Comparison of ENCODE assay signal across 10 cellular contexts in the genomic region with DNA sequence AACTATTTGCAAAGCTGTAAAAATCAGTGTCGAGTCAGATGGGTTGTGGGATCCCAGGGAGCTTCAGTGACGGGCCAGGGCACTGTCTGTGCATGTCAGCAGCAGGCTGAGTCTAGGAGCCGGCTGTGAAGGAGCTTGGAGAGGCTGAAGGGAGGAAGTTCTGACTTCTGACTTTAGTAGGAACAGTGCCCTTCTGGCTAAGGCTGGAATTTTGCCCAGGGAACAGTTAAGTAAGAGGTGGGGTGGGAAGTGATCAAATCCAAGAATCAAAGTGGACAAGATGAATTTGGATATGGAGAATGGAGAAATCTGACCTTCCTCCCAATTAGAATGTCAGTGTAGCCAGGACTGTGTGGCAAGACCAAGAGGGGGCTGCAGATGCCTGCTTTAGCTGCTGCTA.
DNase-seq lines count a peak whose midpoint lies in the region; ATAC-seq and TF ChIP-seq lines count a peak whose summit lies in the region.
"Had no signal": no experiment of that assay in that cellular context is flagged by ENCODE, and none has a peak within 500 bp of the region (broad histone marks: within the 10 kb centered on the region; RNA-seq: fewer than 3 reads in every experiment).

No MANE protein-coding gene starts in this region.

- no peaks in the 10 kb centered on the region for H3K79me2 ChIP-seq in GM23338 (replicated peaks; ENCODE audit: insufficient read depth)

- H3K27ac ChIP-seq in colonic mucosa (no peak overlapping the region), testis (no peak overlapping the region), GM23338 (ENCODE audit: low read depth) (no peak overlapping the region)

- DNase-seq in MG63, result peak; percentile 38
- DNase-seq in colonic mucosa, result peak; percentile 37
- no peak for DNase-seq in left lobe of liver (ENCODE audit: low spot score)
- peak; percentile 17 for DNase-seq in testis
- DNase-seq in GM23338 (ENCODE audit: low spot score), result no peak
- DNase-seq in NCI-H1694 (lab: John Stamatoyannopoulos, UW), result no peak
- no peak for DNase-seq in DMS153 (lab: John Stamatoyannopoulos, UW)
- DNase-seq: central memory CD4-positive, alpha-beta T cell had no signal

- no peaks in the 10 kb centered on the region for H3K9me3 ChIP-seq in MG63
- H3K9me3 ChIP-seq in colonic mucosa, result no peaks in the 10 kb centered on the region
- H3K9me3 ChIP-seq in testis, result no peaks in the 10 kb centered on the region

- H3K9me3 Mint-ChIP-seq in GM23338, result no peaks in the 10 kb centered on the region
- H3K9me3 Mint-ChIP-seq: T-helper 2 cell treated with Interferon-gamma antibody and Interleukin-4, amounts not matched to agents 5 μg/mL and 100 μg/mL, for 36 hours had no signal

- TF ChIP-seq CTCF in colonic mucosa (IDR thresholded peaks at IDR 0.05) (no peak), testis (IDR thresholded peaks at IDR 0.05) (no peak), GM23338 (conservative IDR thresholded peaks at IDR 0.05; ENCODE audit: low read depth in 2 of 2) (no peak)

- no peak for TF ChIP-seq POLR2A in testis (IDR thresholded peaks at IDR 0.05)

- H3K36me3 ChIP-seq in MG63 (no peaks in the 10 kb centered on the region), colonic mucosa (no peaks in the 10 kb centered on the region), testis (ENCODE audit: low read depth, missing control alignments) (no peaks in the 10 kb centered on the region), GM23338 (ENCODE audit: insufficient read depth) (no peaks in the 10 kb centered on the region)

- ATAC-seq in left lobe of liver (peak; percentile 6), GM23338 (no peak), GM18502 (IDR thresholded peaks at IDR 0.05; ENCODE audit: poor library complexity, unreplicated experiment) (no peak)

- H3F3A ChIP-seq in GM23338 (replicated peaks; ENCODE audit: low read depth), result no peaks in the 10 kb centered on the region

- H3K4me3 ChIP-seq in MG63 (no peak overlapping the region), colonic mucosa (no peak overlapping the region), testis (no peak overlapping the region), GM23338 (no peak overlapping the region)

- H3K9me2 ChIP-seq in GM23338 (ENCODE audit: insufficient read depth), result no peaks in the 10 kb centered on the region

- no peaks in the 10 kb centered on the region for H4K20me1 ChIP-seq in GM23338 (replicated peaks; ENCODE audit: insufficient read depth)

- H3K4me1 Mint-ChIP-seq in GM23338, result peaks cover 23% of the 10 kb centered on the region

- H2AFZ ChIP-seq in GM23338, result no peak overlapping the region

- no peaks in the 10 kb centered on the region for H3K4me1 ChIP-seq in colonic mucosa
- peaks cover 21% of the 10 kb centered on the region for H3K4me1 ChIP-seq in testis
- H3K4me1 ChIP-seq in GM23338 (ENCODE audit: insufficient read depth), result no peaks in the 10 kb centered on the region

- intact Hi-C loops in colonic mucosa (cut with DNase I), result loop anchor here (10.0 kb wide), 1 partner anchor 224 kb away; no protein-coding TSS in a partner anchor
- intact Hi-C loops in testis (cut with DNase I; ENCODE audit: low total_unique reads), result no loop called here

- H3K9ac ChIP-seq in colonic mucosa (ENCODE audit: low read depth in 2 of 2, low read length in 2 of 2), result no peak overlapping the region

- H3K27me3 ChIP-seq in MG63, result no peaks in the 10 kb centered on the region
- no peaks in the 10 kb centered on the region for H3K27me3 ChIP-seq in colonic mucosa
- no peaks in the 10 kb centered on the region for H3K27me3 ChIP-seq in testis
- H3K27me3 ChIP-seq in GM23338 (ENCODE audit: insufficient read depth), result no peaks in the 10 kb centered on the region

- no peak overlapping the region for H3K4me3 Mint-ChIP-seq in GM23338

- no peak overlapping the region for H3K27ac Mint-ChIP-seq in GM23338
- H3K27ac Mint-ChIP-seq: T-helper 2 cell treated with Interferon-gamma antibody and Interleukin-4, amounts not matched to agents 5 μg/mL and 100 μg/mL, for 36 hours had no signal

- H3K4me2 ChIP-seq in GM23338, result no peak overlapping the region

- no peaks in the 10 kb centered on the region for H3K36me3 Mint-ChIP-seq in GM23338 (ENCODE audit: low read depth)

- peaks cover 7% of the 10 kb centered on the region for H3K27me3 Mint-ChIP-seq in GM23338 (ENCODE audit: insufficient read depth, low read depth, poor library complexity)

- WGBS in testis, 2 donors, result 35 to 43% methylated on average over 3 of the region's 3 CpGs

TF ChIP-seq in GM23338, 12 proteins besides CTCF, POLR2A, EP300 and RAD21 (continues in another document):
- no peak for TF ChIP-seq STAT1 (IDR thresholded peaks at IDR 0.05; ENCODE audit: unreplicated experiment)
- no peak for TF ChIP-seq ZNF331 (CRISPR knock-in tag; IDR thresholded peaks at IDR 0.05; ENCODE audit: low read depth)
- TF ChIP-seq REST (IDR thresholded peaks at IDR 0.05; ENCODE audit: unreplicated experiment), result no peak
- TF ChIP-seq POLR2AphosphoS5 (IDR thresholded peaks at IDR 0.05; ENCODE audit: low read depth), result no peak
- TF ChIP-seq, protein P1, sequence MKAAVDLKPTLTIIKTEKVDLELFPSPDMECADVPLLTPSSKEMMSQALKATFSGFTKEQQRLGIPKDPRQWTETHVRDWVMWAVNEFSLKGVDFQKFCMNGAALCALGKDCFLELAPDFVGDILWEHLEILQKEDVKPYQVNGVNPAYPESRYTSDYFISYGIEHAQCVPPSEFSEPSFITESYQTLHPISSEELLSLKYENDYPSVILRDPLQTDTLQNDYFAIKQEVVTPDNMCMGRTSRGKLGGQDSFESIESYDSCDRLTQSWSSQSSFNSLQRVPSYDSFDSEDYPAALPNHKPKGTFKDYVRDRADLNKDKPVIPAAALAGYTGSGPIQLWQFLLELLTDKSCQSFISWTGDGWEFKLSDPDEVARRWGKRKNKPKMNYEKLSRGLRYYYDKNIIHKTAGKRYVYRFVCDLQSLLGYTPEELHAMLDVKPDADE (IDR thresholded peaks at IDR 0.05), result no peak
- no peak for TF ChIP-seq EZH2phosphoT487 (IDR thresholded peaks at IDR 0.05; ENCODE audit: unreplicated experiment)
- no peak for TF ChIP-seq CREB1 (CRISPR knock-in tag; IDR thresholded peaks at IDR 0.05; ENCODE audit: low read depth)
- TF ChIP-seq EZH2 (IDR thresholded peaks at IDR 0.05; ENCODE audit: low read depth, unreplicated experiment), result no peak
- no peak for TF ChIP-seq JUNB (IDR thresholded peaks at IDR 0.05; ENCODE audit: unreplicated experiment)
- TF ChIP-seq NANOG (IDR thresholded peaks at IDR 0.05; ENCODE audit: borderline replicate concordance), result no peak
- no peak for TF ChIP-seq ZNF114 (CRISPR knock-in tag; IDR thresholded peaks at IDR 0.05)

Comparison
In these comparisons a context has a peak if more than half of its experiments do, and no peak if none do; other contexts are left out.
1. DNase-seq: peak in MG63 (single experiment), colonic mucosa (single experiment) and testis (single experiment); none in left lobe of liver (single experiment), GM23338 (single experiment), NCI-H1694 (single experiment) and DMS153 (single experiment).